Comparison of ENCODE assay signal across 1 cellular context in the genomic region with DNA sequence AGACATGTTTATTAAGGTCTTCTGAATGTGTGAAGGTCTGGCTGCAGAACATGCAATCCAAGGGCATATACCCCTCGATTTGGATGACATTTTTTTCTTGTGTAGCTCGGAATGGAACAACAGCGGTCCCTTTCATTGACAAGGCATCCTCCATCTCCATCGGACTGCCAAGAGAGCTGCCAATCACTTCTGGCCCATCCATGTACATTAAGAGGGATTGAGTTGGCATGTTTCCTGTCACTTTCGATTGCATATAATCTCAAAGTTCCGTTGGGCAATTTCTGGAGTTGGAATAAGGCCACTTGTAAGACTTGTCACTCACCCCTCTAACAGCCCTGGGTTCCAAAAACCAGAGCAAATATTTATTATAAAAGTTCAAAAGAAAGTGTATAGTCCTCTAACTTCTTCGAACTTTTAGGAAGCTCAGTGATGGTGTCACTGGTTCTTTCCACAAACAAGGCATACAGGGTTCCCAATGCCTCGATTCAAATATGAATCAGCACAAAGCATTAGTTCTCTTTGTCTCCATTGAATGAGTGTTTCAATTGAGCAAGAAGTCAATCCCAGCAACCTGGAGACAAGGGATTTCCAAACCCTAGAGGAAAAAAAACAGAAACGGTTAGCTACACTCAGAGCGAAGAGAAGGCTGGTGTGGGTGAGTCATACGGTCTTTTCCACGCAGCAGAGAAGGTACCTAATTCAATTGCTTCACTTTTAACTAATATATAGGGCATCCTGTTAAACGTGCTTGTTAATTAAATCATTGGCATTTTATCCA.
TF ChIP-seq lines count a peak whose summit lies in the region.

No MANE protein-coding gene starts in this region.

TF ChIP-seq in K562, 482 proteins besides CTCF, POLR2A, EP300 and RAD21 (continued from another document and continues in another):
- TF ChIP-seq ZNF639 (CRISPR knock-in tag; conservative IDR thresholded peaks at IDR 0.05 in 1 of 2, IDR thresholded peaks at IDR 0.05 in 1 of 2), result no peak
- TF ChIP-seq, protein P1, sequence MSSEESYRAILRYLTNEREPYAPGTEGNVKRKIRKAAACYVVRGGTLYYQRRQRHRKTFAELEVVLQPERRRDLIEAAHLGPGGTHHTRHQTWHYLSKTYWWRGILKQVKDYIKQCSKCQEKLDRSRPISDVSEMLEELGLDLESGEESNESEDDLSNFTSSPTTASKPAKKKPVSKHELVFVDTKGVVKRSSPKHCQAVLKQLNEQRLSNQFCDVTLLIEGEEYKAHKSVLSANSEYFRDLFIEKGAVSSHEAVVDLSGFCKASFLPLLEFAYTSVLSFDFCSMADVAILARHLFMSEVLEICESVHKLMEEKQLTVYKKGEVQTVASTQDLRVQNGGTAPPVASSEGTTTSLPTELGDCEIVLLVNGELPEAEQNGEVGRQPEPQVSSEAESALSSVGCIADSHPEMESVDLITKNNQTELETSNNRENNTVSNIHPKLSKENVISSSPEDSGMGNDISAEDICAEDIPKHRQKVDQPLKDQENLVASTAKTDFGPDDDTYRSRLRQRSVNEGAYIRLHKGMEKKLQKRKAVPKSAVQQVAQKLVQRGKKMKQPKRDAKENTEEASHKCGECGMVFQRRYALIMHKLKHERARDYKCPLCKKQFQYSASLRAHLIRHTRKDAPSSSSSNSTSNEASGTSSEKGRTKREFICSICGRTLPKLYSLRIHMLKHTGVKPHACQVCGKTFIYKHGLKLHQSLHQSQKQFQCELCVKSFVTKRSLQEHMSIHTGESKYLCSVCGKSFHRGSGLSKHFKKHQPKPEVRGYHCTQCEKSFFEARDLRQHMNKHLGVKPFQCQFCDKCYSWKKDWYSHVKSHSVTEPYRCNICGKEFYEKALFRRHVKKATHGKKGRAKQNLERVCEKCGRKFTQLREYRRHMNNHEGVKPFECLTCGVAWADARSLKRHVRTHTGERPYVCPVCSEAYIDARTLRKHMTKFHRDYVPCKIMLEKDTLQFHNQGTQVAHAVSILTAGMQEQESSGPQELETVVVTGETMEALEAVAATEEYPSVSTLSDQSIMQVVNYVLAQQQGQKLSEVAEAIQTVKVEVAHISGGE (CRISPR knock-in tag; IDR thresholded peaks at IDR 0.05), result peak in 1 of 3 experiments; percentile 84; a peak in 1 of 6 replicates
- TF ChIP-seq ZC3H8 (IDR thresholded peaks at IDR 0.05), result no peak
- TF ChIP-seq ZNF668 (CRISPR knock-in tag; IDR thresholded peaks at IDR 0.05), result no peak
- TF ChIP-seq CHD2 (IDR thresholded peaks at IDR 0.05; ENCODE audit: low read depth, low read length), result no peak
- TF ChIP-seq NFRKB (IDR thresholded peaks at IDR 0.05; ENCODE audit: low read depth), result no peak
- no peak for TF ChIP-seq DNMT1 (IDR thresholded peaks at IDR 0.05)
- TF ChIP-seq ZNF436 (CRISPR knock-in tag; IDR thresholded peaks at IDR 0.05), result no peak
- TF ChIP-seq TCF7L2 (IDR thresholded peaks at IDR 0.05; ENCODE audit: low read depth, low read length), result no peak
- no peak for TF ChIP-seq TEAD1 (CRISPR knock-in tag; IDR thresholded peaks at IDR 0.05)
- no peak for TF ChIP-seq YY1 (IDR thresholded peaks at IDR 0.05; ENCODE audit: borderline replicate concordance in 1 of 3, control insufficient read depth in 1 of 3, extremely low read depth in 1 of 3, insufficient read depth in 3 of 3, insufficient read length in 1 of 3, insufficient replicate concordance in 2 of 3, low read depth in 1 of 3, low read length in 2 of 3)
- TF ChIP-seq BCLAF1 (IDR thresholded peaks at IDR 0.05; ENCODE audit: borderline replicate concordance in 1 of 2, control insufficient read depth in 1 of 2, low read depth in 2 of 2, low read length in 1 of 2), result peak in 1 of 2 experiments; percentile 56; a peak in 1 of 4 replicates
- TF ChIP-seq MGA (IDR thresholded peaks at IDR 0.05), result no peak
- no peak for TF ChIP-seq GABPA (tag; conservative IDR thresholded peaks at IDR 0.05; ENCODE audit: low read depth)
- no peak for TF ChIP-seq NONO (IDR thresholded peaks at IDR 0.05; ENCODE audit: low read depth in 2 of 2, low read length in 1 of 2)
- TF ChIP-seq RBFOX2 (IDR thresholded peaks at IDR 0.05; ENCODE audit: low read depth, low read length), result no peak
- 0 out of 2 replicates have a peak, but pooled peaks have one; percentile 15 for TF ChIP-seq JUND (IDR thresholded peaks at IDR 0.05; ENCODE audit: borderline replicate concordance, low read depth, low read length)
- TF ChIP-seq JUND (tag; IDR thresholded peaks at IDR 0.05; ENCODE audit: borderline replicate concordance, low read depth, low read length), result no peak
- TF ChIP-seq E2F3 (CRISPR knock-in tag; IDR thresholded peaks at IDR 0.05), result no peak
- no peak for TF ChIP-seq NCOA6 (IDR thresholded peaks at IDR 0.05)
- no peak for TF ChIP-seq PHF20 (IDR thresholded peaks at IDR 0.05; ENCODE audit: partially characterized antibody)
- TF ChIP-seq, protein P2, sequence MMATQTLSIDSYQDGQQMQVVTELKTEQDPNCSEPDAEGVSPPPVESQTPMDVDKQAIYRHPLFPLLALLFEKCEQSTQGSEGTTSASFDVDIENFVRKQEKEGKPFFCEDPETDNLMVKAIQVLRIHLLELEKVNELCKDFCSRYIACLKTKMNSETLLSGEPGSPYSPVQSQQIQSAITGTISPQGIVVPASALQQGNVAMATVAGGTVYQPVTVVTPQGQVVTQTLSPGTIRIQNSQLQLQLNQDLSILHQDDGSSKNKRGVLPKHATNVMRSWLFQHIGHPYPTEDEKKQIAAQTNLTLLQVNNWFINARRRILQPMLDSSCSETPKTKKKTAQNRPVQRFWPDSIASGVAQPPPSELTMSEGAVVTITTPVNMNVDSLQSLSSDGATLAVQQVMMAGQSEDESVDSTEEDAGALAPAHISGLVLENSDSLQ (IDR thresholded peaks at IDR 0.05), result 0 out of 2 replicates have a peak, but pooled peaks have one; percentile 28
- no peak for TF ChIP-seq KLF10 (CRISPR knock-in tag; IDR thresholded peaks at IDR 0.05)
- TF ChIP-seq, protein P3, sequence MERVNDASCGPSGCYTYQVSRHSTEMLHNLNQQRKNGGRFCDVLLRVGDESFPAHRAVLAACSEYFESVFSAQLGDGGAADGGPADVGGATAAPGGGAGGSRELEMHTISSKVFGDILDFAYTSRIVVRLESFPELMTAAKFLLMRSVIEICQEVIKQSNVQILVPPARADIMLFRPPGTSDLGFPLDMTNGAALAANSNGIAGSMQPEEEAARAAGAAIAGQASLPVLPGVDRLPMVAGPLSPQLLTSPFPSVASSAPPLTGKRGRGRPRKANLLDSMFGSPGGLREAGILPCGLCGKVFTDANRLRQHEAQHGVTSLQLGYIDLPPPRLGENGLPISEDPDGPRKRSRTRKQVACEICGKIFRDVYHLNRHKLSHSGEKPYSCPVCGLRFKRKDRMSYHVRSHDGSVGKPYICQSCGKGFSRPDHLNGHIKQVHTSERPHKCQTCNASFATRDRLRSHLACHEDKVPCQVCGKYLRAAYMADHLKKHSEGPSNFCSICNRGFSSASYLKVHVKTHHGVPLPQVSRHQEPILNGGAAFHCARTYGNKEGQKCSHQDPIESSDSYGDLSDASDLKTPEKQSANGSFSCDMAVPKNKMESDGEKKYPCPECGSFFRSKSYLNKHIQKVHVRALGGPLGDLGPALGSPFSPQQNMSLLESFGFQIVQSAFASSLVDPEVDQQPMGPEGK (CRISPR knock-in tag; IDR thresholded peaks at IDR 0.05; ENCODE audit: borderline replicate concordance), result no peak
- no peak for TF ChIP-seq SMC3 (conservative IDR thresholded peaks at IDR 0.05; ENCODE audit: insufficient read depth, low read depth, low read length)
- TF ChIP-seq, protein P4, sequence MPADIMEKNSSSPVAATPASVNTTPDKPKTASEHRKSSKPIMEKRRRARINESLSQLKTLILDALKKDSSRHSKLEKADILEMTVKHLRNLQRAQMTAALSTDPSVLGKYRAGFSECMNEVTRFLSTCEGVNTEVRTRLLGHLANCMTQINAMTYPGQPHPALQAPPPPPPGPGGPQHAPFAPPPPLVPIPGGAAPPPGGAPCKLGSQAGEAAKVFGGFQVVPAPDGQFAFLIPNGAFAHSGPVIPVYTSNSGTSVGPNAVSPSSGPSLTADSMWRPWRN (IDR thresholded peaks at IDR 0.05; ENCODE audit: low read depth), result no peak
